ENCODE assay signal across 6 cellular contexts in genomic region chr11:57476223-57476882, GRCh38. TPM values are rescaled to one million over a fixed set of nuclear protein-coding genes. Genes with fewer than 3 reads are reported as not detected.
DNase-seq lines count a peak whose midpoint lies in the region; ATAC-seq and TF ChIP-seq lines count a peak whose summit lies in the region.

No MANE protein-coding gene starts in this region.

- H3K36me3 Mint-ChIP-seq in nephron progenitor cell (ENCODE audit: low read depth) = no peaks in the 10 kb centered on the region
- no peaks in the 10 kb centered on the region for H3K36me3 Mint-ChIP-seq in activated T-helper 1 cell treated with anti-CD3 and anti-CD28 coated beads, Interleukin-12 subunit alpha, Interleukin-12 subunit beta, Interleukin-2, Interleukin-4 antibody, amounts not matched to agents 30 ng/mL and 10 ng/mL and 1 ng/mL, durations not matched to agents 14 hours and 24 hours and 36 hours (ENCODE audit: low read depth)

- no peak overlapping the region for H3K27ac Mint-ChIP-seq in nephron progenitor cell
- no peak overlapping the region for H3K27ac Mint-ChIP-seq in activated T-helper 1 cell treated with anti-CD3 and anti-CD28 coated beads, Interleukin-12 subunit alpha, Interleukin-12 subunit beta, Interleukin-2, Interleukin-4 antibody, amounts not matched to agents 30 ng/mL and 10 ng/mL and 1 ng/mL, durations not matched to agents 14 hours and 24 hours and 36 hours

- TF ChIP-seq CTCF in nephron progenitor cell (IDR thresholded peaks at IDR 0.05) = no peak

- peak; percentile 16 for ATAC-seq in GM18861 (IDR thresholded peaks at IDR 0.05; ENCODE audit: unreplicated experiment)
- peak; percentile 38 for ATAC-seq in HG03439 (IDR thresholded peaks at IDR 0.05; ENCODE audit: unreplicated experiment)

- peaks cover 74% of the 10 kb centered on the region for H3K27me3 Mint-ChIP-seq in nephron progenitor cell (ENCODE audit: low read depth, poor library complexity)
- peaks cover 51% of the 10 kb centered on the region for H3K27me3 Mint-ChIP-seq in activated T-helper 1 cell treated with anti-CD3 and anti-CD28 coated beads, Interleukin-12 subunit alpha, Interleukin-12 subunit beta, Interleukin-2, Interleukin-4 antibody, amounts not matched to agents 30 ng/mL and 10 ng/mL and 1 ng/mL, durations not matched to agents 14 hours and 24 hours and 36 hours (ENCODE audit: insufficient read depth)

- H3K4me1 Mint-ChIP-seq in nephron progenitor cell = peaks cover 56% of the 10 kb centered on the region
- peaks cover 29% of the 10 kb centered on the region for H3K4me1 Mint-ChIP-seq in activated T-helper 1 cell treated with anti-CD3 and anti-CD28 coated beads, Interleukin-12 subunit alpha, Interleukin-12 subunit beta, Interleukin-2, Interleukin-4 antibody, amounts not matched to agents 30 ng/mL and 10 ng/mL and 1 ng/mL, durations not matched to agents 14 hours and 24 hours and 36 hours (ENCODE audit: low read depth)

- H3K4me3 Mint-ChIP-seq in nephron progenitor cell = peak overlapping the region; percentile 62
- H3K4me3 Mint-ChIP-seq in activated T-helper 1 cell treated with anti-CD3 and anti-CD28 coated beads, Interleukin-12 subunit alpha, Interleukin-12 subunit beta, Interleukin-2, Interleukin-4 antibody, amounts not matched to agents 30 ng/mL and 10 ng/mL and 1 ng/mL, durations not matched to agents 14 hours and 24 hours and 36 hours = no peak overlapping the region

- peak; percentile 75 to 80 for DNase-seq in T47D (ENCODE audit: low read depth in 1 of 2, low spot score in 1 of 2)
- peak; percentile 63 for DNase-seq in nephron progenitor cell
- no peak for DNase-seq in hippocampal formation (lab: John Stamatoyannopoulos, UW)
- no peak for DNase-seq in activated T-helper 1 cell treated with anti-CD3 and anti-CD28 coated beads, Interleukin-12 subunit alpha, Interleukin-12 subunit beta, Interleukin-2, Interleukin-4 antibody, amounts not matched to agents 30 ng/mL and 10 ng/mL and 1 ng/mL, durations not matched to agents 14 hours and 24 hours and 36 hours (ENCODE audit: low spot score)

- no peaks in the 10 kb centered on the region for H3K9me3 Mint-ChIP-seq in nephron progenitor cell
- no peaks in the 10 kb centered on the region for H3K9me3 Mint-ChIP-seq in activated T-helper 1 cell treated with anti-CD3 and anti-CD28 coated beads, Interleukin-12 subunit alpha, Interleukin-12 subunit beta, Interleukin-2, Interleukin-4 antibody, amounts not matched to agents 30 ng/mL and 10 ng/mL and 1 ng/mL, durations not matched to agents 14 hours and 24 hours and 36 hours

- intact Hi-C loops in activated T-helper 1 cell treated with anti-CD3 and anti-CD28 coated beads, Interleukin-12 subunit alpha, Interleukin-12 subunit beta, Interleukin-2, Interleukin-4 antibody, amounts not matched to agents 30 ng/mL and 10 ng/mL and 1 ng/mL, durations not matched to agents 14 hours and 24 hours and 36 hours (cut with micrococcal nuclease) = no loop called here

- in situ Hi-C loops in T47D (cut with HindIII; ENCODE audit: low pct_unique_long_range_greater_than_20kb, low sequenced_read_pairs) = no loop called here

RNA-seq across cellular contexts. Expression of gene RTN4RL2, which starts 16.0 kb away (rescaled TPM):
- 0.54 TPM in 1 of 2 replicates, not detected in the other for total RNA-seq in activated T-helper 1 cell treated with anti-CD3 and anti-CD28 coated beads, Interleukin-12 subunit alpha, Interleukin-12 subunit beta, Interleukin-2, Interleukin-4 antibody, amounts not matched to agents 30 ng/mL and 10 ng/mL and 1 ng/mL, durations not matched to agents 14 hours and 24 hours and 36 hours

RNA-seq across cellular contexts. Expression of gene SLC43A1, which starts 39.1 kb away (rescaled TPM):
- 29.1 and 30.3 TPM in 2 replicates for total RNA-seq in activated T-helper 1 cell treated with anti-CD3 and anti-CD28 coated beads, Interleukin-12 subunit alpha, Interleukin-12 subunit beta, Interleukin-2, Interleukin-4 antibody, amounts not matched to agents 30 ng/mL and 10 ng/mL and 1 ng/mL, durations not matched to agents 14 hours and 24 hours and 36 hours

RNA-seq across cellular contexts. Expression of gene SLC43A3, which starts 49.4 kb away (rescaled TPM):
- 181 and 184 TPM in 2 replicates for total RNA-seq in activated T-helper 1 cell treated with anti-CD3 and anti-CD28 coated beads, Interleukin-12 subunit alpha, Interleukin-12 subunit beta, Interleukin-2, Interleukin-4 antibody, amounts not matched to agents 30 ng/mL and 10 ng/mL and 1 ng/mL, durations not matched to agents 14 hours and 24 hours and 36 hours

RNA-seq across cellular contexts. Expression of gene TIMM10, which starts 54.2 kb away (rescaled TPM):
- total RNA-seq in activated T-helper 1 cell treated with anti-CD3 and anti-CD28 coated beads, Interleukin-12 subunit alpha, Interleukin-12 subunit beta, Interleukin-2, Interleukin-4 antibody, amounts not matched to agents 30 ng/mL and 10 ng/mL and 1 ng/mL, durations not matched to agents 14 hours and 24 hours and 36 hours = 98.2 and 99.6 TPM in 2 replicates

Comparison
In these comparisons a context has a peak if more than half of its experiments do, and no peak if none do; other contexts are left out.
1. DNase-seq: peak in T47D (2 of 2) and nephron progenitor cell (single experiment); none in hippocampal formation (0 of 2) and activated T-helper 1 cell treated with anti-CD3 and anti-CD28 coated beads, Interleukin-12 subunit alpha, Interleukin-12 subunit beta, Interleukin-2, Interleukin-4 antibody, amounts not matched to agents 30 ng/mL and 10 ng/mL and 1 ng/mL, durations not matched to agents 14 hours and 24 hours and 36 hours (single experiment).